In genomic region chrX:14359727-14360126, GRCh38 we compare ENCODE assay signal across 20 cellular contexts.
DNase-seq lines count a peak whose midpoint lies in the region; ATAC-seq and TF ChIP-seq lines count a peak whose summit lies in the region.
"Had no signal": no experiment of that assay in that cellular context is flagged by ENCODE, and none has a peak within 500 bp of the region (broad histone marks: within the 10 kb centered on the region; RNA-seq: fewer than 3 reads in every experiment).

No MANE protein-coding gene starts in this region.

- no peak overlapping the region for H3K4ac ChIP-seq in H9 (ENCODE audit: low read depth, low read length)

- intact Hi-C loops in Caco-2 (cut with micrococcal nuclease; ENCODE audit: unreplicated experiment), result no loop called here
- intact Hi-C loops in mucosa of descending colon (cut with DNase I, micrococcal nuclease), result no loop called here
- intact Hi-C loops in right lobe of liver (cut with DNase I), result no loop called here

- H3K4me1 ChIP-seq in Caco-2 (peaks cover 12% of the 10 kb centered on the region; the same call in 1 of the 2 replicates), H9 (ENCODE audit: insufficient read depth, low read length) (no peaks in the 10 kb centered on the region; the same call in 1 of the 2 replicates), mucosa of descending colon (ENCODE audit: low read depth) (no peaks in the 10 kb centered on the region), right lobe of liver (no peaks in the 10 kb centered on the region)

- no peak overlapping the region for H3K9ac ChIP-seq in H9 (ENCODE audit: extremely low read depth, insufficient read length, low read length)
- H3K9ac ChIP-seq: BLaER1 treated with 17β-estradiol and CSF1 and Interleukin-3, amounts not matched to agents 10 nM and 100 nM had no signal

- POLR2A ChIA-PET in Caco-2 (lab: Charles Lee) (no interaction called here), WTC11 (lab: Charles Lee) (no interaction called here)

- H3K4me3 ChIP-seq in Caco-2 (ENCODE audit: low read depth, low read length), result no peak overlapping the region
- H3K4me3 ChIP-seq in mucosa of descending colon, result no peak overlapping the region
- no peak overlapping the region for H3K4me3 ChIP-seq in right lobe of liver
- H3K4me3 ChIP-seq: BLaER1 treated with 17β-estradiol and CSF1 and Interleukin-3, amounts not matched to agents 10 nM and 100 nM; GM12878 had no signal

- no peak overlapping the region for H3K23ac ChIP-seq in H9 (ENCODE audit: insufficient read length, low read depth, low read length)

- no peak overlapping the region for H3T11ph ChIP-seq in H9 (ENCODE audit: low read length)

- H4K5ac ChIP-seq in H9 (ENCODE audit: insufficient read length, low read depth, low read length), result no peak overlapping the region

- H3K4me1 Mint-ChIP-seq in Caco-2 (ENCODE audit: low read depth, unreplicated experiment) (no peaks in the 10 kb centered on the region), H9 (peaks cover 31 to 33% of the 10 kb centered on the region in 2 experiments), WTC11 (peaks cover 60% of the 10 kb centered on the region)
- H3K4me1 Mint-ChIP-seq: IgD-negative memory B cell, T-cell had no signal

- H3K27ac Mint-ChIP-seq in Caco-2 (ENCODE audit: unreplicated experiment) (peak overlapping the region; percentile 85), H9 (no peak overlapping the region), WTC11 (0 out of 2 replicates have a peak overlapping the region, but pooled peaks have one; percentile 76)
- H3K27ac Mint-ChIP-seq: CD8-positive, alpha-beta T cell; IgD-negative memory B cell; T-cell had no signal

- H3K27ac ChIP-seq in H9 (ENCODE audit: insufficient read length, low read depth, low read length) (no peak overlapping the region), right lobe of liver (no peak overlapping the region)
- H3K27ac ChIP-seq: BLaER1 treated with 17β-estradiol and CSF1 and Interleukin-3, amounts not matched to agents 10 nM and 100 nM had no signal

- H3K4me2 ChIP-seq in H9 (ENCODE audit: insufficient read depth, insufficient read length, low read length), result no peak overlapping the region
- H3K4me2 ChIP-seq: BLaER1 treated with 17β-estradiol and CSF1 and Interleukin-3, amounts not matched to agents 10 nM and 100 nM had no signal

- no peak for TF ChIP-seq CTCF in Caco-2 (IDR thresholded peaks at IDR 0.05; ENCODE audit: insufficient read depth in 1 of 2, low read depth in 1 of 2, low read length in 1 of 2, severe bottlenecking in 1 of 2, unreplicated experiment in 1 of 2)
- TF ChIP-seq CTCF in H9 (conservative IDR thresholded peaks at IDR 0.05), result no peak
- TF ChIP-seq CTCF in WTC11 (IDR thresholded peaks at IDR 0.05), result no peak
- TF ChIP-seq CTCF in mucosa of descending colon (IDR thresholded peaks at IDR 0.05), result no peak
- TF ChIP-seq CTCF in right lobe of liver (IDR thresholded peaks at IDR 0.05), result no peak

- H3K23me2 ChIP-seq in H9 (ENCODE audit: insufficient read length, low read depth, low read length, poor library complexity, severe bottlenecking), result no peaks in the 10 kb centered on the region

- H3K9me3 Mint-ChIP-seq in Caco-2 (ENCODE audit: unreplicated experiment) (no peaks in the 10 kb centered on the region), H9 (peaks cover 49 to 68% of the 10 kb centered on the region in 2 experiments), WTC11 (peaks cover 3% of the 10 kb centered on the region; the same call in 1 of the 2 replicates)
- H3K9me3 Mint-ChIP-seq: CD8-positive, alpha-beta T cell; IgD-negative memory B cell; T-cell had no signal

- H2AFZ ChIP-seq in H9 (ENCODE audit: low read length), result no peak overlapping the region

- no peak overlapping the region for H4K91ac ChIP-seq in H9 (ENCODE audit: insufficient read length, low read depth, low read length)

- DNase-seq in Caco-2, result peak in 1 of 2 experiments; percentile 46
- peak; percentile 26 for DNase-seq in H9
- DNase-seq in WTC11 (ENCODE audit: low spot score), result no peak
- DNase-seq in mucosa of descending colon, result no peak
- DNase-seq in right lobe of liver, result no peak
- DNase-seq in SIG-M5 treated with dmso at 0.1 percent for 504 hours (lab: John Stamatoyannopoulos, UW; ENCODE audit: unreplicated experiment), result no peak
- DNase-seq in activated CD8-positive, alpha-beta memory T cell treated with anti-CD3 and anti-CD28 coated beads for 24 hours, result no peak
- DNase-seq: CD8-positive, alpha-beta T cell; DMS79; NCI-H1105; NCI-H1694; NCI-H2081; NCI-H2171 treated with DMSO at 0.1 percent for 48 hours; NCI-H69; SIG-M5; T-cell had no signal

- H3K36me3 Mint-ChIP-seq in Caco-2 (ENCODE audit: insufficient read depth, unreplicated experiment) (peaks cover 6% of the 10 kb centered on the region), H9 (ENCODE audit: insufficient read depth in 1 of 3, low read depth in 3 of 3) (peaks cover 4 to 9% (median 7%) of the 10 kb centered on the region in 3 experiments), WTC11 (peaks cover 4% of the 10 kb centered on the region; the same call in 1 of the 2 replicates)
- H3K36me3 Mint-ChIP-seq: CD8-positive, alpha-beta T cell; IgD-negative memory B cell; T-cell had no signal

- no peak overlapping the region for H2BK12ac ChIP-seq in H9 (ENCODE audit: insufficient read length, low read depth, low read length)

- H3K36me3 ChIP-seq in Caco-2 (ENCODE audit: control insufficient read depth, insufficient read depth, low read length) (no peaks in the 10 kb centered on the region), mucosa of descending colon (ENCODE audit: low read depth) (no peaks in the 10 kb centered on the region), right lobe of liver (no peaks in the 10 kb centered on the region)
- H3K36me3 ChIP-seq: BLaER1 treated with 17β-estradiol and CSF1 and Interleukin-3, amounts not matched to agents 10 nM and 100 nM had no signal

- H2BK120ac ChIP-seq in H9 (ENCODE audit: low read depth, low read length, poor library complexity, severe bottlenecking), result no peak overlapping the region

- no TSS peak for BruUV-seq in Caco-2 (replicated peaks; lab: Mats Ljungman, UMichigan)

- H3K18ac ChIP-seq in H9 (ENCODE audit: insufficient read length, low read depth, low read length), result no peak overlapping the region

- H3K79me1 ChIP-seq in H9 (ENCODE audit: insufficient read depth, low read depth, low read length, poor library complexity, severe bottlenecking), result no peaks in the 10 kb centered on the region

- no peak overlapping the region for H3K14ac ChIP-seq in H9 (ENCODE audit: insufficient read depth, low read length)

- H3K9me3 ChIP-seq in Caco-2, result no peaks in the 10 kb centered on the region
- no peaks in the 10 kb centered on the region for H3K9me3 ChIP-seq in H9 (ENCODE audit: control insufficient read depth, low read depth, low read length)
- H3K9me3 ChIP-seq in mucosa of descending colon, result no peaks in the 10 kb centered on the region
- no peaks in the 10 kb centered on the region for H3K9me3 ChIP-seq in right lobe of liver
- H3K9me3 ChIP-seq: BLaER1 treated with 17β-estradiol and CSF1 and Interleukin-3, amounts not matched to agents 10 nM and 100 nM had no signal

- no peak overlapping the region for H3K56ac ChIP-seq in H9 (ENCODE audit: insufficient read length, low read depth, low read length)

- H3K4me3 Mint-ChIP-seq in Caco-2 (ENCODE audit: unreplicated experiment), result no peak overlapping the region
- H3K4me3 Mint-ChIP-seq in H9, result no peak overlapping the region
- no peak overlapping the region for H3K4me3 Mint-ChIP-seq in WTC11
- H3K4me3 Mint-ChIP-seq: CD8-positive, alpha-beta T cell; IgD-negative memory B cell; T-cell had no signal

- WGBS in H9 (ENCODE audit: extremely low coverage, insufficient read length, low lambda C conversion rate), result no CpG with 5 or more reads among the region's 1 CpG
- no CpG with 5 or more reads among the region's 1 CpG for WGBS in right lobe of liver (ENCODE audit: insufficient coverage, low coverage, low lambda C conversion rate, missing lambda C conversion rate)

- no peaks in the 10 kb centered on the region for H4K20me1 ChIP-seq in H9 (ENCODE audit: control insufficient read depth, insufficient read depth, insufficient read length)
- H4K20me1 ChIP-seq: BLaER1 treated with 17β-estradiol and CSF1 and Interleukin-3, amounts not matched to agents 10 nM and 100 nM had no signal

- no peak overlapping the region for H2BK5ac ChIP-seq in H9 (ENCODE audit: insufficient read length, low read length)

- ATAC-seq in WTC11, result peak; percentile 71
- ATAC-seq in mucosa of descending colon, result peak; percentile 40
- no peak for ATAC-seq in right lobe of liver
- ATAC-seq: CD8-positive, alpha-beta T cell; GM12878; Panc1; T-cell had no signal

- H3K27me3 Mint-ChIP-seq in Caco-2 (ENCODE audit: insufficient read depth, unreplicated experiment), result no peaks in the 10 kb centered on the region
- no peaks in the 10 kb centered on the region for H3K27me3 Mint-ChIP-seq in H9 (ENCODE audit: low read depth)
- no peaks in the 10 kb centered on the region; the same call in 1 of the 2 replicates for H3K27me3 Mint-ChIP-seq in WTC11 (ENCODE audit: low read depth)
- H3K27me3 Mint-ChIP-seq: IgD-negative memory B cell had no signal

- H4K8ac ChIP-seq in H9 (replicated peaks; ENCODE audit: insufficient read length, low read depth, low read length), result no peak overlapping the region

- CTCF ChIA-PET in Caco-2 (lab: Charles Lee), result no interaction called here
- CTCF ChIA-PET in WTC11 (lab: Charles Lee), result no interaction called here

- TF ChIP-seq POLR2A in right lobe of liver (IDR thresholded peaks at IDR 0.05), result no peak

- H3K27me3 ChIP-seq in Caco-2 (replicated peaks; ENCODE audit: control insufficient read depth, insufficient read depth, low read length), result no peaks in the 10 kb centered on the region
- no peaks in the 10 kb centered on the region for H3K27me3 ChIP-seq in H9 (ENCODE audit: insufficient read depth, low read length)
- H3K27me3 ChIP-seq in right lobe of liver, result no peaks in the 10 kb centered on the region

- no peak overlapping the region for H2AK5ac ChIP-seq in H9 (ENCODE audit: insufficient read length, low read length)

- no peak overlapping the region for H2BK20ac ChIP-seq in H9 (ENCODE audit: low read depth, low read length, poor library complexity, severe bottlenecking)

- no peak overlapping the region for H2BK15ac ChIP-seq in H9 (ENCODE audit: low read depth, low read length)

- H3K79me2 ChIP-seq in H9 (ENCODE audit: insufficient read depth, low read length), result no peaks in the 10 kb centered on the region

TF ChIP-seq in WTC11, 78 proteins besides CTCF, POLR2A, EP300 and RAD21 (continues in another document):
- TF ChIP-seq CDX4 (CRISPR knock-in tag; IDR thresholded peaks at IDR 0.05; ENCODE audit: borderline replicate concordance) (no peak), JUN (CRISPR knock-in tag; IDR thresholded peaks at IDR 0.05) (no peak), ZNF317 (CRISPR knock-in tag; IDR thresholded peaks at IDR 0.05; ENCODE audit: borderline replicate concordance, low read depth) (no peak)

Comparison
In these comparisons a context has a peak if more than half of its experiments do, and no peak if none do; other contexts are left out.
1. H3K27ac Mint-ChIP-seq: peak in Caco-2 (single experiment) and WTC11 (single experiment); none in H9 (0 of 3).
2. ATAC-seq: peak in WTC11 (single experiment) and mucosa of descending colon (single experiment); none in right lobe of liver (0 of 4).